20 cellular contexts compared by ENCODE assay signal in genomic region chr18:76429262-76430126, GRCh38.
A peak's percentile ranks its signal among the peaks of the same experiment; 100 is the strongest.
DNase-seq lines count a peak whose midpoint lies in the region; ATAC-seq and TF ChIP-seq lines count a peak whose summit lies in the region.
"Had no signal": no experiment of that assay in that cellular context is flagged by ENCODE, and none has a peak within 500 bp of the region (broad histone marks: within the 10 kb centered on the region; RNA-seq: fewer than 3 reads in every experiment).

No MANE protein-coding gene starts in this region.

- DNase-seq in Right ventricle myocardium superior (no peak), left ventricle myocardium inferior (no peak), left cardiac atrium (no peak), progenitor cell of endocrine pancreas (ENCODE audit: low spot score, unreplicated experiment) (no peak), vagina (ENCODE audit: extremely low spot score in 2 of 2) (peak; percentile 80 to 90), NCI-H2227 treated with DMSO at 0.1 percent for 48 hours (lab: John Stamatoyannopoulos, UW) (no peak), endothelial cell (ENCODE audit: low spot score) (no peak)
- DNase-seq: ACHN; activated CD8-positive, alpha-beta T cell treated with anti-CD3 and anti-CD28 coated beads for 36 hours; MG63; naive thymus-derived CD8-positive, alpha-beta T cell; NCI-H187 treated with DMSO at 0.1 percent for 48 hours; NCI-H69; Peyer's patch; retina; stimulated activated CD4-positive, alpha-beta T cell treated with anti-CD3 and anti-CD28 coated beads, Interleukin-2, amount 100 ng/mL, for 24 hours; SW 1271 had no signal

- H3K27me3 Mint-ChIP-seq in progenitor cell of endocrine pancreas (no peaks in the 10 kb centered on the region), endothelial cell (ENCODE audit: unreplicated experiment) (peaks cover 5% of the 10 kb centered on the region)
- H3K27me3 Mint-ChIP-seq: activated CD8-positive, alpha-beta T cell treated with anti-CD3 and anti-CD28 coated beads for 36 hours; naive thymus-derived CD8-positive, alpha-beta T cell had no signal

- peak; percentile 66 for ATAC-seq in Right ventricle myocardium superior (ENCODE audit: poor library complexity)
- peak; percentile 29 to 31 for ATAC-seq in left cardiac atrium
- no peak for ATAC-seq in GM19467 (IDR thresholded peaks at IDR 0.05; ENCODE audit: unreplicated experiment)
- ATAC-seq: activated CD8-positive, alpha-beta T cell treated with anti-CD3 and anti-CD28 coated beads for 36 hours; naive thymus-derived CD8-positive, alpha-beta T cell had no signal

- no peak overlapping the region for H3K4me3 Mint-ChIP-seq in progenitor cell of endocrine pancreas (ENCODE audit: low read depth)
- H3K4me3 Mint-ChIP-seq in endothelial cell (ENCODE audit: unreplicated experiment) = no peak overlapping the region
- H3K4me3 Mint-ChIP-seq: activated CD8-positive, alpha-beta T cell treated with anti-CD3 and anti-CD28 coated beads for 36 hours; naive thymus-derived CD8-positive, alpha-beta T cell had no signal

- intact Hi-C loops in Right ventricle myocardium superior (cut with DNase I) = no loop called here
- intact Hi-C loops in left ventricle myocardium inferior (cut with micrococcal nuclease) = no loop called here
- intact Hi-C loops in left cardiac atrium (cut with DNase I) = no loop called here
- intact Hi-C loops in vagina (cut with DNase I) = no loop called here

- peaks cover 38% of the 10 kb centered on the region for H3K4me1 Mint-ChIP-seq in progenitor cell of endocrine pancreas (ENCODE audit: low read depth)
- H3K4me1 Mint-ChIP-seq in endothelial cell (ENCODE audit: unreplicated experiment) = peaks cover 28% of the 10 kb centered on the region

- peaks cover 29% of the 10 kb centered on the region for H3K4me1 ChIP-seq in left ventricle myocardium inferior
- H3K4me1 ChIP-seq in vagina = peaks cover 87% of the 10 kb centered on the region

- H3K27ac ChIP-seq in left ventricle myocardium inferior (replicated peaks) = no peak overlapping the region
- H3K27ac ChIP-seq in vagina = peak overlapping the region; percentile 89
- H3K27ac ChIP-seq: transverse colon had no signal

- H3K4me3 ChIP-seq in left ventricle myocardium inferior (no peak overlapping the region), vagina (no peak overlapping the region)
- H3K4me3 ChIP-seq: esophagus muscularis mucosa, MG63, Peyer's patch, transverse colon had no signal

- H3K27ac Mint-ChIP-seq in progenitor cell of endocrine pancreas (peak overlapping the region; percentile 6), endothelial cell (ENCODE audit: unreplicated experiment) (no peak overlapping the region)
- H3K27ac Mint-ChIP-seq: activated CD8-positive, alpha-beta T cell treated with anti-CD3 and anti-CD28 coated beads for 36 hours had no signal

- H3K27me3 ChIP-seq in left ventricle myocardium inferior (ENCODE audit: low read depth) (no peaks in the 10 kb centered on the region), vagina (no peaks in the 10 kb centered on the region)
- H3K27me3 ChIP-seq: esophagus muscularis mucosa, MG63, Peyer's patch, transverse colon had no signal

- H3K36me3 ChIP-seq in left ventricle myocardium inferior (peaks cover 14% of the 10 kb centered on the region), vagina (no peaks in the 10 kb centered on the region)
- H3K36me3 ChIP-seq: MG63, transverse colon had no signal

- H3K9me3 Mint-ChIP-seq in progenitor cell of endocrine pancreas (ENCODE audit: low read depth) (no peaks in the 10 kb centered on the region), endothelial cell (ENCODE audit: unreplicated experiment) (no peaks in the 10 kb centered on the region)
- H3K9me3 Mint-ChIP-seq: activated CD8-positive, alpha-beta T cell treated with anti-CD3 and anti-CD28 coated beads for 36 hours; naive thymus-derived CD8-positive, alpha-beta T cell had no signal

- no peak for TF ChIP-seq CTCF in left ventricle myocardium inferior (IDR thresholded peaks at IDR 0.05; ENCODE audit: borderline replicate concordance)
- no peak for TF ChIP-seq CTCF in progenitor cell of endocrine pancreas (IDR thresholded peaks at IDR 0.05; ENCODE audit: unreplicated experiment)
- no peak for TF ChIP-seq CTCF in vagina (IDR thresholded peaks at IDR 0.05)
- TF ChIP-seq CTCF in endothelial cell (IDR thresholded peaks at IDR 0.05; ENCODE audit: unreplicated experiment) = no peak

- no peaks in the 10 kb centered on the region for H3K9me3 ChIP-seq in left ventricle myocardium inferior (replicated peaks)
- no peaks in the 10 kb centered on the region for H3K9me3 ChIP-seq in vagina
- H3K9me3 ChIP-seq: esophagus muscularis mucosa, MG63, Peyer's patch, transverse colon had no signal

- H3K36me3 Mint-ChIP-seq in progenitor cell of endocrine pancreas (ENCODE audit: insufficient read depth) (peaks cover 26% of the 10 kb centered on the region), endothelial cell (ENCODE audit: low read depth, unreplicated experiment) (peaks cover 25% of the 10 kb centered on the region)

- no peak for TF ChIP-seq POLR2A in vagina (IDR thresholded peaks at IDR 0.05)

Comparison
In these comparisons a context has a peak if more than half of its experiments do, and no peak if none do; other contexts are left out.
1. DNase-seq: peak in vagina (2 of 2); none in Right ventricle myocardium superior (single experiment), left ventricle myocardium inferior (single experiment), left cardiac atrium (single experiment), progenitor cell of endocrine pancreas (single experiment), NCI-H2227 treated with DMSO at 0.1 percent for 48 hours (single experiment) and endothelial cell (single experiment).